ENCODE assay signal across 32 cellular contexts in genomic region chr1:239733995-239734394, GRCh38.
"Had no signal": no experiment of that assay in that cellular context is flagged by ENCODE, and none has a peak within 500 bp of the region (broad histone marks: within the 10 kb centered on the region; RNA-seq: fewer than 3 reads in every experiment).

No MANE protein-coding gene starts in this region.

- H3K4me3 Mint-ChIP-seq: activated CD4-positive, alpha-beta T cell treated with anti-CD3 and anti-CD28 coated beads, Interleukin-2, amount 10 ng/mL, durations not matched to agents 7 days and 5 days; activated CD8-positive, alpha-beta T cell treated with anti-CD3 and anti-CD28 coated beads for 36 hours; activated T-cell treated with anti-CD3 and anti-CD28 coated beads, Interleukin-2, amount 50 U/mL, for 4 hours; activated T-helper 17 cell treated with anti-CD3 and anti-CD28 coated beads, Interleukin-2, amount 50 U/mL, for 72 hours; naive B cell; nephron progenitor cell; stimulated activated memory B cell treated with anti-CD40 and anti-IgM and Interleukin-4, amounts not matched to agents 10 μg/mL and 1 μg/mL and 100 μg/mL, for 72 hours; stimulated activated naive CD8-positive, alpha-beta T cell treated with anti-CD3 and anti-CD28 coated beads, Interleukin-15, amount 100 ng/mL, for 72 hours; T-helper 17 cell had no signal

- H3K27ac ChIP-seq: ovary, right lobe of liver, skin epidermis, upper lobe of left lung, vagina had no signal

- H3K27me3 Mint-ChIP-seq: activated CD8-positive, alpha-beta T cell treated with anti-CD3 and anti-CD28 coated beads for 36 hours; naive B cell; stimulated activated memory B cell treated with anti-CD40 and anti-IgM and Interleukin-4, amounts not matched to agents 10 μg/mL and 1 μg/mL and 100 μg/mL, for 72 hours; stimulated activated naive CD8-positive, alpha-beta T cell treated with anti-CD3 and anti-CD28 coated beads, Interleukin-15, amount 100 ng/mL, for 72 hours; T-helper 17 cell had no signal

- H3K27me3 ChIP-seq: ovary, right lobe of liver, upper lobe of left lung, vagina had no signal

- H3K9me3 ChIP-seq: ovary, right lobe of liver, upper lobe of left lung, vagina had no signal

- H3K27ac Mint-ChIP-seq: activated CD4-positive, alpha-beta T cell treated with anti-CD3 and anti-CD28 coated beads, Interleukin-2, amount 10 ng/mL, durations not matched to agents 7 days and 5 days; activated CD8-positive, alpha-beta T cell treated with anti-CD3 and anti-CD28 coated beads for 36 hours; activated T-helper 17 cell treated with anti-CD3 and anti-CD28 coated beads, Interleukin-2, amount 50 U/mL, for 72 hours; naive B cell; nephron progenitor cell; progenitor cell of endocrine pancreas; stimulated activated memory B cell treated with anti-CD40 and anti-IgM and Interleukin-4, amounts not matched to agents 10 μg/mL and 1 μg/mL and 100 μg/mL, for 72 hours; stimulated activated naive CD8-positive, alpha-beta T cell treated with anti-CD3 and anti-CD28 coated beads, Interleukin-15, amount 100 ng/mL, for 72 hours; T-helper 17 cell had no signal

- ATAC-seq: activated CD8-positive, alpha-beta T cell treated with anti-CD3 and anti-CD28 coated beads for 36 hours; activated T-cell treated with anti-CD3 and anti-CD28 coated beads, Interleukin-2, amount 50 U/mL, for 4 hours; activated T-helper 17 cell treated with anti-CD3 and anti-CD28 coated beads, Interleukin-2, amount 50 U/mL, for 72 hours; esophagus mucosa; left ventricle myocardium superior; right lobe of liver; stimulated activated memory B cell treated with anti-CD40 and anti-IgM and Interleukin-4, amounts not matched to agents 10 μg/mL and 1 μg/mL and 100 μg/mL, for 72 hours; stimulated activated naive CD8-positive, alpha-beta T cell treated with anti-CD3 and anti-CD28 coated beads, Interleukin-15, amount 100 ng/mL, for 72 hours; T-helper 17 cell had no signal

- H3K4me3 ChIP-seq: ovary, right lobe of liver, skin epidermis, upper lobe of left lung, vagina had no signal

- H3K4me1 Mint-ChIP-seq: naive B cell; stimulated activated memory B cell treated with anti-CD40 and anti-IgM and Interleukin-4, amounts not matched to agents 10 μg/mL and 1 μg/mL and 100 μg/mL, for 72 hours had no signal

- H3K9me3 Mint-ChIP-seq: activated CD4-positive, alpha-beta T cell treated with anti-CD3 and anti-CD28 coated beads, Interleukin-2, amount 10 ng/mL, durations not matched to agents 7 days and 5 days; activated CD8-positive, alpha-beta T cell treated with anti-CD3 and anti-CD28 coated beads for 36 hours; activated T-cell treated with anti-CD3 and anti-CD28 coated beads, Interleukin-2, amount 50 U/mL, for 4 hours; activated T-helper 17 cell treated with anti-CD3 and anti-CD28 coated beads, Interleukin-2, amount 50 U/mL, for 72 hours; naive B cell; nephron progenitor cell; stimulated activated memory B cell treated with anti-CD40 and anti-IgM and Interleukin-4, amounts not matched to agents 10 μg/mL and 1 μg/mL and 100 μg/mL, for 72 hours; stimulated activated naive CD8-positive, alpha-beta T cell treated with anti-CD3 and anti-CD28 coated beads, Interleukin-15, amount 100 ng/mL, for 72 hours had no signal

- FAIRE-seq: astrocyte, endothelial cell of umbilical vein had no signal

- H3K36me3 ChIP-seq: ovary, right lobe of liver, upper lobe of left lung, vagina had no signal

- DNase-seq: activated CD4-positive, alpha-beta T cell treated with anti-CD3 and anti-CD28 coated beads, Interleukin-2, amount 10 ng/mL, durations not matched to agents 7 days and 5 days; activated CD4-positive, CD25-positive, alpha-beta regulatory T cell treated with anti-CD3 and anti-CD28 coated beads, Interleukin-2, amount 50 U/mL, for 72 hours; activated CD8-positive, alpha-beta T cell treated with anti-CD3 and anti-CD28 coated beads for 36 hours; activated gamma-delta T cell treated with Interleukin-2 at 50 U/mL for 16 hours; activated naive CD4-positive, alpha-beta T cell treated with anti-CD3 and anti-CD28 coated beads, Interleukin-2, amount 50 U/mL, for 16 hours; activated T-cell treated with anti-CD3 and anti-CD28 coated beads, Interleukin-2, amount 50 U/mL, for 4 hours; amniotic stem cell; caudate nucleus; cortex of kidney; foreskin fibroblast; head of caudate nucleus; kidney glomerular epithelial cell; left ventricle myocardium superior; naive B cell; nephron progenitor cell; ovary; right lobe of liver; stimulated activated CD4-positive, alpha-beta T cell treated with anti-CD3 and anti-CD28 coated beads, Interleukin-4, amount 100 ng/mL, for 24 hours; stimulated activated CD8-positive, alpha-beta memory T cell treated with anti-CD3 and anti-CD28 coated beads, Interleukin-4, amount 100 ng/mL, for 48 hours; stimulated activated naive CD8-positive, alpha-beta T cell treated with anti-CD3 and anti-CD28 coated beads, Interleukin-15, amount 100 ng/mL, for 72 hours; substantia nigra; T-helper 17 cell; T1000; upper lobe of left lung had no signal

- H3K36me3 Mint-ChIP-seq: naive B cell; stimulated activated memory B cell treated with anti-CD40 and anti-IgM and Interleukin-4, amounts not matched to agents 10 μg/mL and 1 μg/mL and 100 μg/mL, for 72 hours had no signal
